8 cellular contexts compared by ENCODE assay signal in genomic region chr17:9478889-9479288, GRCh38.
"Had no signal": no experiment of that assay in that cellular context is flagged by ENCODE, and none has a peak within 500 bp of the region (broad histone marks: within the 10 kb centered on the region; RNA-seq: fewer than 3 reads in every experiment).

No MANE protein-coding gene starts in this region.

- ATAC-seq: HCT116 had no signal

- H2AFZ ChIP-seq: GM23248 had no signal

- DNase-seq: GM23248, GOT3, H7, H9, HCEC 1CT, HFFc6 had no signal

- H3K36me3 ChIP-seq: HAP-1 had no signal

- H3K9me3 ChIP-seq: HAP-1 had no signal

- H3K4me3 Mint-ChIP-seq: H9, HFFc6 had no signal

- H3K4me3 ChIP-seq: GM23248, HAP-1 had no signal

- H3K27ac Mint-ChIP-seq: HFFc6 had no signal

- H3K27ac ChIP-seq: GM23248 had no signal

- H3K9me3 Mint-ChIP-seq: H9, HFFc6 had no signal
